8 cellular contexts compared by ENCODE assay signal in the genomic region with DNA sequence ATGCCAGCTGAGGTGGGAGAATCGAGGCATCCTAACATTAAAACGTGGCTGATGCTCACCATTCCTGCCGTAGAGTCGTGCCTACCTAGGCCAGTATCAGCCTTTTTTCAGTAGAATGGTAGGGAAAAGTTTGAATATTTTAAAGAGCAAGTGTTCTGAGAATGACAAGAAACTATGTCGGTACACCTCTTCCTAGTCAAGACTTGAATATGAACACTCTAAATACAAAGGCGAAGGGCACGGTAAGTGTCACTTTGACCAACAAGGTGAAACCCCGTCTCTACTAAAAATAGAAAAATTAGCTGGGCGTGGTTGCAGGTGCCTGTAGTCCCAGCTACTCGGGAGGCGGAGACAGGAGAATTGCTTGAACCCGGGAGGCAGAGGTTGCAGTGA. TPM values are rescaled to one million over a fixed set of nuclear protein-coding genes. Genes with fewer than 3 reads are reported as not detected.
DNase-seq lines count a peak whose midpoint lies in the region; ATAC-seq and TF ChIP-seq lines count a peak whose summit lies in the region.

No MANE protein-coding gene starts in this region.

- ATAC-seq in memory B cell (ENCODE audit: low read depth) (no peak), GM21576 (IDR thresholded peaks at IDR 0.05; ENCODE audit: unreplicated experiment) (no peak), GM18867 (IDR thresholded peaks at IDR 0.05; ENCODE audit: unreplicated experiment) (no peak)

- H3K4me1 ChIP-seq in cardiac muscle cell (ENCODE audit: low read depth) (peaks cover 4% of the 10 kb centered on the region), urinary bladder (ENCODE audit: insufficient read depth) (no peaks in the 10 kb centered on the region)

- H3K9me3 Mint-ChIP-seq in memory B cell = no peaks in the 10 kb centered on the region

- H3K36me3 Mint-ChIP-seq in memory B cell = peaks cover 2% of the 10 kb centered on the region

- peak overlapping the region; percentile 93 for H3K4me3 Mint-ChIP-seq in memory B cell

- intact Hi-C loops in cardiac septum (cut with DNase I) = loop anchor here (2.0 to 5.0 kb wide), 2 partner anchors 82 to 150 kb away; a partner anchor contains a TSS

- 46% methylated on average over 12 of the region's 12 CpGs for WGBS in urinary bladder

- H3K9me3 ChIP-seq in cardiac muscle cell (ENCODE audit: low read depth) = no peaks in the 10 kb centered on the region

- peak overlapping the region; percentile 86 for H3K4me3 ChIP-seq in cardiac muscle cell
- H3K4me3 ChIP-seq in astrocyte of the cerebellum (ENCODE audit: low read depth, low read length) = peak overlapping the region; percentile 85
- peak overlapping the region; percentile 83 for H3K4me3 ChIP-seq in urinary bladder (ENCODE audit: low read depth, low read length)

- H3K27me3 Mint-ChIP-seq in memory B cell = no peaks in the 10 kb centered on the region

- peak overlapping the region; percentile 95 for H3K27ac Mint-ChIP-seq in memory B cell

- DNase-seq in cardiac muscle cell (ENCODE audit: low read depth in 1 of 2, low spot score in 1 of 2) = no peak
- DNase-seq in cardiac septum (ENCODE audit: low spot score) = no peak
- no peak for DNase-seq in astrocyte of the cerebellum (ENCODE audit: low read depth)
- DNase-seq in memory B cell (ENCODE audit: low spot score in 2 of 2) = no peak
- DNase-seq in NCI-H82 treated with DMSO at 0.1 percent for 48 hours (lab: John Stamatoyannopoulos, UW; ENCODE audit: unreplicated experiment) = no peak

- H3K4me1 Mint-ChIP-seq in memory B cell = peaks cover 9% of the 10 kb centered on the region

- peaks cover 19% of the 10 kb centered on the region for H3K27me3 ChIP-seq in cardiac muscle cell

- in situ Hi-C loops in astrocyte of the cerebellum (cut with HindIII; ENCODE audit: low sequenced_read_pairs) = no loop called here

- no peak for TF ChIP-seq CTCF in cardiac muscle cell (IDR thresholded peaks at IDR 0.05; ENCODE audit: low read depth, low read length)
- no peak for TF ChIP-seq CTCF in astrocyte of the cerebellum (IDR thresholded peaks at IDR 0.05; ENCODE audit: low read depth, low read length, missing control alignments)

- no peaks in the 10 kb centered on the region for H3K36me3 ChIP-seq in cardiac muscle cell
- no peaks in the 10 kb centered on the region for H3K36me3 ChIP-seq in urinary bladder (ENCODE audit: insufficient read depth)

- no peak overlapping the region for H3K27ac ChIP-seq in cardiac muscle cell
- H3K27ac ChIP-seq in urinary bladder (ENCODE audit: low read depth) = no peak overlapping the region

RNA-seq across cellular contexts. Expression of a gene that starts 1.0 kb away (rescaled TPM):
- total RNA-seq in cardiac muscle cell (33.0 and 35.8 TPM in 2 replicates), cardiac septum (53.8 TPM), urinary bladder (80.8 TPM)
- polyA plus RNA-seq in cardiac muscle cell (50.4 and 68.9 TPM in 2 replicates), urinary bladder (73.5 TPM)

RNA-seq across cellular contexts. Expression of a gene that starts 21.3 kb away (rescaled TPM):
- total RNA-seq in cardiac muscle cell (23.0 and 33.1 TPM in 2 replicates), cardiac septum (18.6 TPM), urinary bladder (60.9 TPM)
- polyA plus RNA-seq in cardiac muscle cell (29.5 and 41.8 TPM in 2 replicates), urinary bladder (19.6 TPM)
